In genomic region chr19:3577741-3578344, GRCh38 we compare ENCODE assay signal across 1 cellular context.
TF ChIP-seq lines count a peak whose summit lies in the region.

No MANE protein-coding gene starts in this region.

TF ChIP-seq in WTC11, 78 proteins besides CTCF, POLR2A, EP300 and RAD21 (continued from another document):
- TF ChIP-seq PRDM15 (CRISPR knock-in tag; IDR thresholded peaks at IDR 0.05) (peak; percentile 55), ZNF121 (CRISPR knock-in tag; IDR thresholded peaks at IDR 0.05) (peak; percentile 98), CREB1 (CRISPR knock-in tag; IDR thresholded peaks at IDR 0.05) (no peak), FOXP4 (CRISPR knock-in tag; IDR thresholded peaks at IDR 0.05) (0 out of 2 replicates have a peak, but pooled peaks have one; percentile 11), MYBL2 (CRISPR knock-in tag; IDR thresholded peaks at IDR 0.05) (0 out of 2 replicates have a peak, but pooled peaks have one; percentile 33), ATF2 (CRISPR knock-in tag; IDR thresholded peaks at IDR 0.05; ENCODE audit: borderline replicate concordance, low read depth) (no peak), NR3C1 (CRISPR knock-in tag; conservative IDR thresholded peaks at IDR 0.05; ENCODE audit: low read depth) (no peak), EMX1 (CRISPR knock-in tag; IDR thresholded peaks at IDR 0.05) (no peak), FOXP1 (CRISPR knock-in tag; IDR thresholded peaks at IDR 0.05; ENCODE audit: borderline replicate concordance) (no peak), ERG (CRISPR knock-in tag; IDR thresholded peaks at IDR 0.05) (no peak), ZNF219 (CRISPR knock-in tag; IDR thresholded peaks at IDR 0.05; ENCODE audit: borderline replicate concordance) (no peak), E2F5 (CRISPR knock-in tag; IDR thresholded peaks at IDR 0.05) (0 out of 2 replicates have a peak, but pooled peaks have one; percentile 43), HMGA2 (CRISPR knock-in tag; IDR thresholded peaks at IDR 0.05) (no peak), TEAD4 (CRISPR knock-in tag; IDR thresholded peaks at IDR 0.05) (no peak), SOX15 (CRISPR knock-in tag; IDR thresholded peaks at IDR 0.05) (no peak), OVOL2 (CRISPR knock-in tag; IDR thresholded peaks at IDR 0.05; ENCODE audit: borderline replicate concordance) (no peak), ZNF138 (CRISPR knock-in tag; conservative IDR thresholded peaks at IDR 0.05) (no peak)
